28 cellular contexts compared by ENCODE assay signal in the genomic region with DNA sequence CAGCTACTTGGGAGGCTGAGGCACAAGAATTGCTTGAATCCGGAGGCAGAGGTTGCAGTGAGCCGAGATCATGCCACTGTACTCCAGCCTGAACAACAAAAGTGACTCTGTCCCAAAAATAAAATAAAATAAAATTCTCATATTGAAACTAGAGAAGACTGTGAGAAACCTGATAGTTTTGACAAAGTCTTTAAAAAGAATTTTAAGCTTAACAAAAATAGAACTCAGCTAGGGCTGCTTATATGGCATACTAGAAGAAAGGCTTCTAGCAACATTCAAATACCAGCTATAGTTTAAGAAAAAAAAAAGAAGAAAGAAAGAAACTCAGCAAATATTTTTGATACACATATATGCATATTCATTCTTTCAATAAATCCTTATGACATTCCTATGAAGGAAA.
"Had no signal": no experiment of that assay in that cellular context is flagged by ENCODE, and none has a peak within 500 bp of the region (broad histone marks: within the 10 kb centered on the region; RNA-seq: fewer than 3 reads in every experiment).

No MANE protein-coding gene starts in this region.

- H3K27me3 ChIP-seq: stomach, suprapubic skin, thyroid gland, tibial artery, tibial nerve, transverse colon, upper lobe of left lung, upper lobe of right lung, uterus, vagina had no signal

- H3K4me3 ChIP-seq: stomach, suprapubic skin, thoracic aorta, thyroid gland, tibial artery, tibial nerve, transverse colon, upper lobe of left lung, upper lobe of right lung, uterus, vagina had no signal

- H3K27ac ChIP-seq: stomach, suprapubic skin, thoracic aorta, thyroid gland, tibial artery, tibial nerve, transverse colon, upper lobe of left lung, upper lobe of right lung, uterus, vagina had no signal

- H3K9me3 ChIP-seq: stomach, suprapubic skin, thoracic aorta, thyroid gland, tibial artery, transverse colon, upper lobe of left lung, upper lobe of right lung, uterus, vagina had no signal

- FAIRE-seq: urothelium cell line had no signal

- H3K4me1 Mint-ChIP-seq: stimulated activated memory B cell treated with anti-CD40 and anti-IgM and Interleukin-4, amounts not matched to agents 10 μg/mL and 1 μg/mL and 100 μg/mL, for 72 hours; stimulated activated naive CD8-positive, alpha-beta T cell treated with anti-CD3 and anti-CD28 coated beads, Interleukin-15, amount 100 ng/mL, for 72 hours had no signal

- H3K9me3 Mint-ChIP-seq: stimulated activated memory B cell treated with anti-CD40 and anti-IgM and Interleukin-4, amounts not matched to agents 10 μg/mL and 1 μg/mL and 100 μg/mL, for 72 hours; stimulated activated naive B cell treated with anti-CD40 and anti-IgM and Interleukin-4, amounts not matched to agents 10 μg/mL and 1 μg/mL and 100 μg/mL, for 72 hours; stimulated activated naive CD8-positive, alpha-beta T cell treated with anti-CD3 and anti-CD28 coated beads, Interleukin-15, amount 100 ng/mL, for 72 hours; stimulated activated naive CD8-positive, alpha-beta T cell treated with anti-CD3 and anti-CD28 coated beads, Interleukin-15, Interleukin-2, amounts not matched to agents 100 ng/mL and 50 ng/mL, for 24 hours; type B pancreatic cell had no signal

- H3K27ac Mint-ChIP-seq: stimulated activated memory B cell treated with anti-CD40 and anti-IgM and Interleukin-4, amounts not matched to agents 10 μg/mL and 1 μg/mL and 100 μg/mL, for 72 hours; stimulated activated naive B cell treated with anti-CD40 and anti-IgM and Interleukin-4, amounts not matched to agents 10 μg/mL and 1 μg/mL and 100 μg/mL, for 72 hours; stimulated activated naive CD8-positive, alpha-beta T cell treated with anti-CD3 and anti-CD28 coated beads, Interleukin-15, amount 100 ng/mL, for 72 hours; stimulated activated naive CD8-positive, alpha-beta T cell treated with anti-CD3 and anti-CD28 coated beads, Interleukin-15, Interleukin-2, amounts not matched to agents 100 ng/mL and 50 ng/mL, for 24 hours; type B pancreatic cell had no signal

- H3K4me3 Mint-ChIP-seq: stimulated activated memory B cell treated with anti-CD40 and anti-IgM and Interleukin-4, amounts not matched to agents 10 μg/mL and 1 μg/mL and 100 μg/mL, for 72 hours; stimulated activated naive B cell treated with anti-CD40 and anti-IgM and Interleukin-4, amounts not matched to agents 10 μg/mL and 1 μg/mL and 100 μg/mL, for 72 hours; stimulated activated naive CD8-positive, alpha-beta T cell treated with anti-CD3 and anti-CD28 coated beads, Interleukin-15, amount 100 ng/mL, for 72 hours; stimulated activated naive CD8-positive, alpha-beta T cell treated with anti-CD3 and anti-CD28 coated beads, Interleukin-15, Interleukin-2, amounts not matched to agents 100 ng/mL and 50 ng/mL, for 24 hours; type B pancreatic cell had no signal

- H3K4me1 ChIP-seq: stomach, suprapubic skin, thyroid gland, tibial artery, tibial nerve, transverse colon, upper lobe of left lung, upper lobe of right lung, uterus, vagina had no signal

- ATAC-seq: stimulated activated memory B cell treated with anti-CD40 and anti-IgM and Interleukin-4, amounts not matched to agents 10 μg/mL and 1 μg/mL and 100 μg/mL, for 72 hours; stimulated activated naive B cell treated with anti-CD40 and anti-IgM and Interleukin-4, amounts not matched to agents 10 μg/mL and 1 μg/mL and 100 μg/mL, for 72 hours; stimulated activated naive CD8-positive, alpha-beta T cell treated with anti-CD3 and anti-CD28 coated beads, Interleukin-15, amount 100 ng/mL, for 72 hours; stimulated activated naive CD8-positive, alpha-beta T cell treated with anti-CD3 and anti-CD28 coated beads, Interleukin-15, Interleukin-2, amounts not matched to agents 100 U/mL and 50 U/mL, for 24 hours; upper lobe of right lung had no signal

- DNase-seq: stimulated activated CD4-positive, alpha-beta T cell treated with anti-CD3 and anti-CD28 coated beads, Interleukin-1b, Interleukin-23, amount 100 ng/mL, for 48 hours; stimulated activated CD4-positive, alpha-beta T cell treated with anti-CD3 and anti-CD28 coated beads, Interleukin-2, amount 100 ng/mL, for 24 hours; stimulated activated CD4-positive, alpha-beta T cell treated with anti-CD3 and anti-CD28 coated beads, Interleukin-4, amount 100 ng/mL, for 1 hour; stimulated activated CD4-positive, alpha-beta T cell treated with anti-CD3 and anti-CD28 coated beads, Interleukin-4, amount 100 ng/mL, for 24 hours; stimulated activated CD4-positive, alpha-beta T cell treated with anti-CD3 and anti-CD28 coated beads, Interleukin-4, amount 100 ng/mL, for 4 hours; stimulated activated CD8-positive, alpha-beta memory T cell treated with anti-CD3 and anti-CD28 coated beads, Interleukin-4, amount 100 ng/mL, for 48 hours; stimulated activated naive B cell treated with anti-CD40 and anti-IgM and Interleukin-4, amounts not matched to agents 10 μg/mL and 1 μg/mL and 100 μg/mL, for 72 hours; stimulated activated naive CD4-positive, alpha-beta T cell; stimulated activated naive CD4-positive, alpha-beta T cell treated with Interleukin-2 at 50 U/mL for 16 hours; stimulated activated naive CD8-positive, alpha-beta T cell treated with anti-CD3 and anti-CD28 coated beads, Interleukin-15, amount 100 ng/mL, for 72 hours; stimulated activated naive CD8-positive, alpha-beta T cell treated with anti-CD3 and anti-CD28 coated beads, Interleukin-15, Interleukin-2, amounts not matched to agents 100 U/mL and 50 U/mL, for 24 hours; stomach; substantia nigra; thyroid gland; tibial artery; transverse colon; trophoblast cell; upper lobe of left lung; upper lobe of right lung; uterus had no signal
